ENCODE assay signal across 18 cellular contexts in the genomic region with DNA sequence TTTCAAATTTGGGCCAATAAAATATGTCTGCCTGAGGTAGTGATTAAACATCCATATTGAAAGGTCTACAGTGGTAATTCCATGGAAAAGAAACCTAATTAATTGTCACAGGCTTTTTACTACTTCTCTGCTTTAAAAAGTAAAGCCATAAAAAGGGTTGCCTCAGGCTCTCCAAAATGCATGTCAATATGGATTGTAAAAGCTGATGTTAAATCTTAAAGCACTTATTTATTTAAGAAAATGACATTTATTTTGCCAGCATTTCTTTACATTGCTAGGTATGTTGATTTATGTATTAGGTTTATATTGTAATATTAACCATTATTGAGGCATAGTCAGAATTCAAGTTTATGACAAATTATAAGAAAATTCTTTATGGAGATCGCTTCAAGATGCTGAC.
DNase-seq lines count a peak whose midpoint lies in the region; ATAC-seq and TF ChIP-seq lines count a peak whose summit lies in the region.
"Had no signal": no experiment of that assay in that cellular context is flagged by ENCODE, and none has a peak within 500 bp of the region (broad histone marks: within the 10 kb centered on the region; RNA-seq: fewer than 3 reads in every experiment).

No MANE protein-coding gene starts in this region.

- H3K9me3 ChIP-seq in HAP-1 (no peaks in the 10 kb centered on the region), SK-N-MC (ENCODE audit: low read depth, low read length) (no peaks in the 10 kb centered on the region), tibial nerve (no peaks in the 10 kb centered on the region)
- H3K9me3 ChIP-seq: A549; BLaER1 treated with 17β-estradiol and CSF1 and Interleukin-3, amounts not matched to agents 10 nM and 100 nM; Caco-2 had no signal

- H3K27ac ChIP-seq in SK-N-MC (no peak overlapping the region), tibial nerve (no peak overlapping the region)
- H3K27ac ChIP-seq: A549; BLaER1 treated with 17β-estradiol and CSF1 and Interleukin-3, amounts not matched to agents 10 nM and 100 nM; C4-2B had no signal

- WGBS in tibial nerve, 2 donors: 87 to 95% methylated on average over 1 of the region's 1 CpG

- ATAC-seq in effector memory CD8-positive, alpha-beta T cell (replicated peaks): no peak
- ATAC-seq in GM21528 (IDR thresholded peaks at IDR 0.05; ENCODE audit: low FRiP score, unreplicated experiment): no peak
- ATAC-seq: A549; CD8-positive, alpha-beta T cell; GM12878 had no signal

- no peaks in the 10 kb centered on the region for H3K4me1 ChIP-seq in HAP-1
- no peaks in the 10 kb centered on the region for H3K4me1 ChIP-seq in tibial nerve
- H3K4me1 ChIP-seq: A549; BLaER1 treated with 17β-estradiol and CSF1 and Interleukin-3, amounts not matched to agents 10 nM and 100 nM; Caco-2 had no signal

- H3K4me3 ChIP-seq in HAP-1 (no peak overlapping the region), SK-N-MC (no peak overlapping the region), tibial nerve (no peak overlapping the region)
- H3K4me3 ChIP-seq: A549; BLaER1 treated with 17β-estradiol and CSF1 and Interleukin-3, amounts not matched to agents 10 nM and 100 nM; GM12878 had no signal

- H3K4me3 Mint-ChIP-seq in effector memory CD8-positive, alpha-beta T cell: no peak overlapping the region
- H3K4me3 Mint-ChIP-seq: B cell; CD4-positive, alpha-beta T cell; CD8-positive, alpha-beta T cell had no signal

- TF ChIP-seq POLR2A in tibial nerve (IDR thresholded peaks at IDR 0.05): no peak

- H3K27ac Mint-ChIP-seq in effector memory CD8-positive, alpha-beta T cell: no peak overlapping the region
- H3K27ac Mint-ChIP-seq: B cell; CD4-positive, alpha-beta T cell; CD8-positive, alpha-beta T cell had no signal

- no peaks in the 10 kb centered on the region for H3K4me1 Mint-ChIP-seq in effector memory CD8-positive, alpha-beta T cell (ENCODE audit: low read depth in 2 of 2)
- H3K4me1 Mint-ChIP-seq: B cell had no signal

- H3K36me3 Mint-ChIP-seq in effector memory CD8-positive, alpha-beta T cell (ENCODE audit: insufficient read depth): no peaks in the 10 kb centered on the region
- H3K36me3 Mint-ChIP-seq: CD8-positive, alpha-beta T cell had no signal

- no peak overlapping the region for H3K9ac ChIP-seq in SK-N-MC (ENCODE audit: insufficient read length)
- H3K9ac ChIP-seq: BLaER1 treated with 17β-estradiol and CSF1 and Interleukin-3, amounts not matched to agents 10 nM and 100 nM had no signal

- in situ Hi-C loops in HAP-1 (cut with MboI; ENCODE audit: low sequenced_read_pairs): no loop called here

- H3K27me3 ChIP-seq in HAP-1 (ENCODE audit: low read depth) (no peaks in the 10 kb centered on the region), tibial nerve (no peaks in the 10 kb centered on the region)
- H3K27me3 ChIP-seq: BLaER1 treated with 17β-estradiol and CSF1 and Interleukin-3, amounts not matched to agents 10 nM and 100 nM had no signal

- no peak for TF ChIP-seq EP300 in tibial nerve (IDR thresholded peaks at IDR 0.05)

- peak; percentile 24 to 73 for DNase-seq in HAP-1 (ENCODE audit: low spot score in 2 of 2)
- peak; percentile 15 for DNase-seq in NCI-H69 (lab: John Stamatoyannopoulos, UW)
- DNase-seq in SK-N-MC (ENCODE audit: low read depth, low spot score): peak; percentile 82
- no peak for DNase-seq in tibial nerve (ENCODE audit: low spot score in 2 of 2)
- no peak for DNase-seq in effector memory CD8-positive, alpha-beta T cell
- DNase-seq: AML-193; Caco-2; Calu3; CD4-positive, alpha-beta T cell; CD8-positive, alpha-beta T cell; DMS79 treated with DMSO at 0.1 percent for 48 hours; GF-D8 had no signal

- H3K27me3 Mint-ChIP-seq in effector memory CD8-positive, alpha-beta T cell: no peaks in the 10 kb centered on the region
- H3K27me3 Mint-ChIP-seq: B cell; CD4-positive, alpha-beta T cell had no signal

- no peak for TF ChIP-seq CTCF in tibial nerve (IDR thresholded peaks at IDR 0.05)

- peaks cover 0 to 11% of the 10 kb centered on the region in 2 donors for H3K9me3 Mint-ChIP-seq in effector memory CD8-positive, alpha-beta T cell
- H3K9me3 Mint-ChIP-seq: CD4-positive, alpha-beta T cell; CD8-positive, alpha-beta T cell had no signal

- H3K36me3 ChIP-seq in HAP-1 (replicated peaks) (no peaks in the 10 kb centered on the region), SK-N-MC (ENCODE audit: insufficient read depth, low read length) (no peaks in the 10 kb centered on the region), tibial nerve (no peaks in the 10 kb centered on the region)
- H3K36me3 ChIP-seq: BLaER1 treated with 17β-estradiol and CSF1 and Interleukin-3, amounts not matched to agents 10 nM and 100 nM had no signal

Comparison
In these comparisons a context has a peak if more than half of its experiments do, and no peak if none do; other contexts are left out.
1. DNase-seq: peak in HAP-1 (2 of 2), NCI-H69 (single experiment) and SK-N-MC (single experiment); none in tibial nerve (0 of 2) and effector memory CD8-positive, alpha-beta T cell (0 of 3).